Comparison of ENCODE assay signal across 1 cellular context in genomic region chr3:124558898-124559649, GRCh38.
TF ChIP-seq lines count a peak whose summit lies in the region.

No MANE protein-coding gene starts in this region.

TF ChIP-seq in K562, 482 proteins besides CTCF, POLR2A, EP300 and RAD21 (continued from another document):
- TF ChIP-seq ZNF511 (CRISPR knock-in tag; IDR thresholded peaks at IDR 0.05) (no peak), MAFG (tag; conservative IDR thresholded peaks at IDR 0.05) (peak; percentile 77), NFIC (IDR thresholded peaks at IDR 0.05) (peak; percentile 87), ZKSCAN8 (CRISPR knock-in tag; IDR thresholded peaks at IDR 0.05) (no peak), DDX20 (tag; IDR thresholded peaks at IDR 0.05; ENCODE audit: low read depth) (no peak), NFE2 (IDR thresholded peaks at IDR 0.05; ENCODE audit: low read depth) (peak; percentile 57)
